Comparison of ENCODE assay signal across 10 cellular contexts in the genomic region with DNA sequence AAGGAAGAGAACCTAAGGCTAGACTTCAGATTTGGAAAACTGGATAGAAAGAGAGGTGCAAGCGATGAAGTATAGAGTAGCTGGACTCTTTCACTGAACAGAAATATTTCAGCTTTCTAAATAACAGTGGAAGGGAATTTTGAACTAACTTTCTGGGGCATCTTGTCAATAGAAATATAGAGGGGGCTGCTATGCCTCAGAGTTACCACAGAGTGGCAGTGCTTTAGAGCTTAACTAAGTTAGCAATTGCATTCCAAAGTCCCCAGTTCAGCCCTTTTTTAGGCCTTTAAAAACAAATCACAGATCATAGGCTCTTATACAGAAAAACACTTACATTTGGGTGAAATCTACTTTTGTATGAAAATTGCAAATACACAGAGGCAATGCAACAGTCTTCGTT.
DNase-seq lines count a peak whose midpoint lies in the region; ATAC-seq, FAIRE-seq and TF ChIP-seq lines count a peak whose summit lies in the region.
"Had no signal": no experiment of that assay in that cellular context is flagged by ENCODE, and none has a peak within 500 bp of the region (broad histone marks: within the 10 kb centered on the region; RNA-seq: fewer than 3 reads in every experiment).

No MANE protein-coding gene starts in this region.

- TF ChIP-seq EP300 in GM12878 (IDR thresholded peaks at IDR 0.05; ENCODE audit: borderline replicate concordance in 1 of 2, control insufficient read depth in 1 of 2, low read depth in 2 of 2, low read length in 2 of 2), result no peak

- no peaks in the 10 kb centered on the region for H3F3A ChIP-seq in DOHH2 (ENCODE audit: control insufficient read depth, insufficient read depth)

- FAIRE-seq in GM12878 (lab: Jason Lieb, UNC), result no peak

- RAD21 ChIA-PET in GM12878 (lab: Charles Lee; ENCODE audit: unreplicated experiment), result interaction anchor here (2.1 kb wide), 1 partner anchor 1099 kb away, joined by 15 read pairs; no protein-coding TSS in a partner anchor

- H3K9ac ChIP-seq in GM12878 (ENCODE audit: control insufficient read depth, insufficient read depth, low read length), result no peak overlapping the region

- no peaks in the 10 kb centered on the region for H3K27me3 Mint-ChIP-seq in activated CD8-positive, alpha-beta memory T cell treated with anti-CD3 and anti-CD28 coated beads, Interleukin-2, amount 10 ng/mL, durations not matched to agents 7 days and 5 days
- H3K27me3 Mint-ChIP-seq: activated naive CD8-positive, alpha-beta T cell had no signal

- H3K27me3 ChIP-seq in DOHH2 (ENCODE audit: control insufficient read depth, low read length), result no peaks in the 10 kb centered on the region
- no peaks in the 10 kb centered on the region for H3K27me3 ChIP-seq in GM12878 (replicated peaks in 1 of 2; ENCODE audit: control insufficient read depth in 2 of 2, insufficient read depth in 2 of 2, low read length in 1 of 2)
- H3K27me3 ChIP-seq in osteoblast (ENCODE audit: insufficient read depth, low read length), result no peaks in the 10 kb centered on the region
- H3K27me3 ChIP-seq: uterus had no signal

- H3K4me2 ChIP-seq in DOHH2 (ENCODE audit: low read length) (no peak overlapping the region), GM12878 (ENCODE audit: control insufficient read depth, insufficient read depth) (no peak overlapping the region), osteoblast (ENCODE audit: insufficient read depth, low read length) (no peak overlapping the region)

- 34% methylated on average over 2 of the region's 2 CpGs for WGBS in GM12878 (ENCODE audit: insufficient coverage, insufficient replicate concordance, low lambda C conversion rate, missing lambda C conversion rate)

- H3K4me1 ChIP-seq in DOHH2 (ENCODE audit: control insufficient read depth, low read length) (no peaks in the 10 kb centered on the region), GM12878 (ENCODE audit: control insufficient read depth, insufficient read depth, low read length) (no peaks in the 10 kb centered on the region), osteoblast (ENCODE audit: insufficient read depth, low read length) (no peaks in the 10 kb centered on the region)
- H3K4me1 ChIP-seq: uterus had no signal

- H3K9me3 ChIP-seq in DOHH2 (ENCODE audit: control insufficient read depth, insufficient read depth, low read length), result no peaks in the 10 kb centered on the region
- no peaks in the 10 kb centered on the region for H3K9me3 ChIP-seq in GM12878 (replicated peaks; ENCODE audit: control insufficient read depth, insufficient read depth, low read length)
- H3K9me3 ChIP-seq in osteoblast (ENCODE audit: low read depth, low read length), result no peaks in the 10 kb centered on the region
- H3K9me3 ChIP-seq: uterus had no signal

- no peak overlapping the region for H3K27ac Mint-ChIP-seq in activated CD8-positive, alpha-beta memory T cell treated with anti-CD3 and anti-CD28 coated beads, Interleukin-2, amount 10 ng/mL, durations not matched to agents 7 days and 5 days
- H3K27ac Mint-ChIP-seq: activated naive CD8-positive, alpha-beta T cell had no signal

- H3K4me1 Mint-ChIP-seq in activated CD8-positive, alpha-beta memory T cell treated with anti-CD3 and anti-CD28 coated beads, Interleukin-2, amount 10 ng/mL, durations not matched to agents 7 days and 5 days, result no peaks in the 10 kb centered on the region

- intact Hi-C loops in GM12878 (cut with micrococcal nuclease; ENCODE audit: unreplicated experiment), result loop anchor here (2.0 kb wide), 1 partner anchor 1100 kb away; no protein-coding TSS in a partner anchor

- POLR2A ChIA-PET in GM12878 (lab: Charles Lee), result no interaction called here

- H3K79me2 ChIP-seq in DOHH2 (ENCODE audit: control insufficient read depth, low read length) (no peaks in the 10 kb centered on the region), GM12878 (ENCODE audit: control insufficient read depth, insufficient read depth, low read length) (no peaks in the 10 kb centered on the region), osteoblast (ENCODE audit: insufficient read depth, low read length) (no peaks in the 10 kb centered on the region)

- SMC1A ChIA-PET in GM12878 (lab: Charles Lee; ENCODE audit: uncharacterized antibody, unreplicated experiment), result interaction anchor here (0.9 to 1.1 kb wide), 3 partner anchors 14 to 1099 kb away, joined by 3 to 4 read pairs (median 3); no protein-coding TSS in a partner anchor

- no peak overlapping the region for H3K4me3 Mint-ChIP-seq in activated CD8-positive, alpha-beta memory T cell treated with anti-CD3 and anti-CD28 coated beads, Interleukin-2, amount 10 ng/mL, durations not matched to agents 7 days and 5 days
- H3K4me3 Mint-ChIP-seq: activated naive CD8-positive, alpha-beta T cell had no signal

- CTCF ChIA-PET in GM12878 (lab: Yijun Ruan, JAX), result interaction anchor here (0.7 to 2.9 kb wide), 6 partner anchors 10 to 1099 kb away, joined by 3 to 21 read pairs (median 4); no protein-coding TSS in a partner anchor
- CTCF ChIA-PET in activated CD8-positive, alpha-beta memory T cell treated with anti-CD3 and anti-CD28 coated beads, Interleukin-2, amount 10 ng/mL, durations not matched to agents 7 days and 5 days (lab: Charles Lee), result interaction anchor here (0.7 kb wide), 1 partner anchor 127 kb away, joined by 4 read pairs; no protein-coding TSS in a partner anchor

- no peaks in the 10 kb centered on the region for H3K36me3 Mint-ChIP-seq in activated CD8-positive, alpha-beta memory T cell treated with anti-CD3 and anti-CD28 coated beads, Interleukin-2, amount 10 ng/mL, durations not matched to agents 7 days and 5 days
- H3K36me3 Mint-ChIP-seq: activated naive CD8-positive, alpha-beta T cell had no signal

- no peak overlapping the region for H2AFZ ChIP-seq in GM12878 (ENCODE audit: control insufficient read depth, low read depth, low read length)
- H2AFZ ChIP-seq in osteoblast (ENCODE audit: low read length), result no peak overlapping the region

- TF ChIP-seq RAD21 in GM12878 (IDR thresholded peaks at IDR 0.05; ENCODE audit: insufficient read depth, low read depth, low read length), result peak; percentile 48; the same call in 1 of the 2 replicates

- BruUV-seq in GM12878 (replicated peaks; lab: Mats Ljungman, UMichigan), result no TSS peak

- no peak for TF ChIP-seq POLR2A in GM12878 (IDR thresholded peaks at IDR 0.05; ENCODE audit: low read depth, low read length)

- peak; percentile 52; the same call in 1 of the 3 replicates for ATAC-seq in GM12878
- no peak for ATAC-seq in HG03378 (IDR thresholded peaks at IDR 0.05; ENCODE audit: unreplicated experiment)
- no peak for ATAC-seq in GM19455 (IDR thresholded peaks at IDR 0.05; ENCODE audit: unreplicated experiment)
- no peak for ATAC-seq in activated CD8-positive, alpha-beta memory T cell treated with anti-CD3 and anti-CD28 coated beads, Interleukin-2, amount 10 ng/mL, durations not matched to agents 7 days and 5 days

- H3K36me3 ChIP-seq in DOHH2 (ENCODE audit: control insufficient read depth, low read length) (no peaks in the 10 kb centered on the region), GM12878 (ENCODE audit: control insufficient read depth in 2 of 2, insufficient read depth in 2 of 2, low read length in 1 of 2) (no peaks in the 10 kb centered on the region), osteoblast (ENCODE audit: insufficient read depth, low read length) (no peaks in the 10 kb centered on the region)
- H3K36me3 ChIP-seq: uterus had no signal

- in situ Hi-C loops in GM12878 (cut with MboI), result no loop called here

- DNase-seq in M059J (ENCODE audit: low read depth), result peak; percentile 5
- no peak for DNase-seq in GM12878 (ENCODE audit: low read depth, low spot score)
- DNase-seq in middle frontal gyrus (ENCODE audit: extremely low spot score, low spot score), result peak; percentile 40
- DNase-seq in osteoblast (ENCODE audit: insufficient read length, low spot score, missing footprints), result no peak
- no peak for DNase-seq in activated CD8-positive, alpha-beta memory T cell treated with anti-CD3 and anti-CD28 coated beads, Interleukin-2, amount 10 ng/mL, durations not matched to agents 7 days and 5 days
- DNase-seq: uterus had no signal

- H3K9me3 Mint-ChIP-seq in activated CD8-positive, alpha-beta memory T cell treated with anti-CD3 and anti-CD28 coated beads, Interleukin-2, amount 10 ng/mL, durations not matched to agents 7 days and 5 days (ENCODE audit: low read depth), result peaks cover 13% of the 10 kb centered on the region

- no peak overlapping the region for H3K4me3 ChIP-seq in DOHH2 (ENCODE audit: low read length)
- H3K4me3 ChIP-seq in GM12878, result no peak overlapping the region
- no peak overlapping the region for H3K4me3 ChIP-seq in osteoblast (ENCODE audit: insufficient read depth, low read length)
- H3K4me3 ChIP-seq: uterus had no signal

- H3K9me2 ChIP-seq in DOHH2 (replicated peaks; ENCODE audit: control insufficient read depth, low read length), result no peaks in the 10 kb centered on the region

- peak; percentile 56 for TF ChIP-seq CTCF in DOHH2 (IDR thresholded peaks at IDR 0.05; ENCODE audit: low read depth, low read length, poor library complexity, severe bottlenecking)
- peak; percentile 29 to 43 (median 40); a peak in 4 of 6 replicates for TF ChIP-seq CTCF in GM12878 (IDR thresholded peaks at IDR 0.05 in 2 of 3, conservative IDR thresholded peaks at IDR 0.05 in 1 of 3; ENCODE audit: control insufficient read depth in 2 of 3, extremely low read depth in 1 of 3, insufficient read depth in 1 of 3, low read depth in 3 of 3, low read length in 3 of 3)
- no peak for TF ChIP-seq CTCF in osteoblast (IDR thresholded peaks at IDR 0.05; ENCODE audit: extremely low read depth, low read depth, low read length)

- H4K20me1 ChIP-seq in DOHH2 (ENCODE audit: control insufficient read depth, insufficient read depth, low read depth, low read length), result no peaks in the 10 kb centered on the region
- H4K20me1 ChIP-seq in GM12878 (ENCODE audit: control insufficient read depth, insufficient read depth), result no peaks in the 10 kb centered on the region
- no peaks in the 10 kb centered on the region for H4K20me1 ChIP-seq in osteoblast (ENCODE audit: insufficient read depth, low read length)

- H3K27ac ChIP-seq in DOHH2 (ENCODE audit: low read depth, low read length), result no peak overlapping the region
- no peak overlapping the region for H3K27ac ChIP-seq in GM12878 (ENCODE audit: control insufficient read depth, insufficient read depth)
- no peak overlapping the region for H3K27ac ChIP-seq in osteoblast (ENCODE audit: low read depth, low read length)
- H3K27ac ChIP-seq: uterus had no signal

Comparison
In these comparisons a context has a peak if more than half of its experiments do, and no peak if none do; other contexts are left out.
1. DNase-seq: peak in M059J (single experiment) and middle frontal gyrus (single experiment); none in GM12878 (single experiment), osteoblast (single experiment) and activated CD8-positive, alpha-beta memory T cell treated with anti-CD3 and anti-CD28 coated beads, Interleukin-2, amount 10 ng/mL, durations not matched to agents 7 days and 5 days (single experiment).